10 cellular contexts compared by ENCODE assay signal in genomic region chr7:30476401-30477145, GRCh38. TPM values are rescaled to one million over a fixed set of nuclear protein-coding genes. Genes with fewer than 3 reads are reported as not detected.
DNase-seq lines count a peak whose midpoint lies in the region; ATAC-seq and TF ChIP-seq lines count a peak whose summit lies in the region.
"Had no signal": no experiment of that assay in that cellular context is flagged by ENCODE, and none has a peak within 500 bp of the region (broad histone marks: within the 10 kb centered on the region; RNA-seq: fewer than 3 reads in every experiment).

No MANE protein-coding gene starts in this region.

- peaks cover 6% of the 10 kb centered on the region; the same call in 1 of the 2 replicates for H3K9me1 ChIP-seq in IMR-90 (ENCODE audit: insufficient read depth, low read length)

- no peaks in the 10 kb centered on the region for H3K27me3 ChIP-seq in CD4-positive, alpha-beta T cell (ENCODE audit: control insufficient read depth, insufficient read depth, low read length)
- H3K27me3 ChIP-seq in IMR-90 (ENCODE audit: control insufficient read depth, insufficient read depth, low read length): no peaks in the 10 kb centered on the region
- no peaks in the 10 kb centered on the region for H3K27me3 ChIP-seq in mesenchymal stem cell (ENCODE audit: control insufficient read depth in 1 of 2, insufficient read depth in 1 of 2, low read length in 2 of 2)

- H4K8ac ChIP-seq in IMR-90 (ENCODE audit: low read depth in 2 of 2, low read length in 2 of 2) (no peak overlapping the region), mesenchymal stem cell (ENCODE audit: low read length) (no peak overlapping the region)

- no peak for TF ChIP-seq CTCF in CD4-positive, alpha-beta T cell (IDR thresholded peaks at IDR 0.05)
- no peak for TF ChIP-seq CTCF in IMR-90 (conservative IDR thresholded peaks at IDR 0.05; ENCODE audit: low read depth, low read length)

- H3K9ac ChIP-seq in IMR-90 (ENCODE audit: low read depth, low read length): no peak overlapping the region
- peak overlapping the region; percentile 93 for H3K9ac ChIP-seq in mesenchymal stem cell (ENCODE audit: low read length)

- no peak for TF ChIP-seq RAD21 in IMR-90 (IDR thresholded peaks at IDR 0.05; ENCODE audit: low read length)

- H3K14ac ChIP-seq in IMR-90 (replicated peaks; ENCODE audit: low read depth, low read length): no peak overlapping the region
- no peak overlapping the region for H3K14ac ChIP-seq in mesenchymal stem cell (ENCODE audit: low read length in 2 of 2)

- no peaks in the 10 kb centered on the region for H3K9me3 ChIP-seq in CD4-positive, alpha-beta T cell (ENCODE audit: control insufficient read depth, low read length)
- H3K9me3 ChIP-seq in IMR-90 (ENCODE audit: control insufficient read depth, insufficient read depth, low read length) (no peaks in the 10 kb centered on the region), T-helper 17 cell (ENCODE audit: control insufficient read depth, low read length, poor library complexity, severe bottlenecking) (no peaks in the 10 kb centered on the region), mesenchymal stem cell (ENCODE audit: control insufficient read depth, low read length) (no peaks in the 10 kb centered on the region)

- H3K4me3 Mint-ChIP-seq in CD4-positive, alpha-beta T cell: peak overlapping the region; percentile 84
- peak overlapping the region; percentile 60 for H3K4me3 Mint-ChIP-seq in T-helper 17 cell

- H4K91ac ChIP-seq in IMR-90 (ENCODE audit: insufficient read depth, low read depth, low read length) (no peak overlapping the region), mesenchymal stem cell (ENCODE audit: low read length) (no peak overlapping the region)

- H2AFZ ChIP-seq in IMR-90 (replicated peaks; ENCODE audit: low read length, poor library complexity): no peak overlapping the region
- no peak overlapping the region for H2AFZ ChIP-seq in mesenchymal stem cell (ENCODE audit: low read depth, low read length)

- peaks cover 15% of the 10 kb centered on the region for H3K36me3 Mint-ChIP-seq in CD4-positive, alpha-beta T cell (ENCODE audit: low read depth)
- peaks cover 4% of the 10 kb centered on the region for H3K36me3 Mint-ChIP-seq in T-helper 17 cell (ENCODE audit: low read depth)
- H3K36me3 Mint-ChIP-seq in activated naive CD4-positive, alpha-beta T cell treated with anti-CD3 and anti-CD28 coated beads, Interleukin-2, amount 50 U/mL, for 72 hours: peaks cover 8 to 38% of the 10 kb centered on the region in 2 donors

- H4K5ac ChIP-seq in IMR-90 (ENCODE audit: low read depth, low read length): no peak overlapping the region

- no peak overlapping the region for H2BK5ac ChIP-seq in IMR-90 (ENCODE audit: low read depth, low read length, poor library complexity, severe bottlenecking)
- no peak overlapping the region for H2BK5ac ChIP-seq in mesenchymal stem cell (ENCODE audit: low read depth, low read length, poor library complexity, severe bottlenecking)

- H3K27ac Mint-ChIP-seq in CD4-positive, alpha-beta T cell: peak overlapping the region; percentile 50
- peak overlapping the region; percentile 53 for H3K27ac Mint-ChIP-seq in T-helper 17 cell
- no peak overlapping the region for H3K27ac Mint-ChIP-seq in activated naive CD4-positive, alpha-beta T cell treated with anti-CD3 and anti-CD28 coated beads, Interleukin-2, amount 50 U/mL, for 72 hours

- no peak overlapping the region for H2BK12ac ChIP-seq in mesenchymal stem cell (ENCODE audit: low read length in 2 of 2)

- H3K4me1 ChIP-seq in IMR-90 (ENCODE audit: control insufficient read depth, insufficient read depth, low read length) (peaks cover 15% of the 10 kb centered on the region), mesenchymal stem cell (ENCODE audit: control insufficient read depth, insufficient read depth, low read depth, low read length) (peaks cover 6% of the 10 kb centered on the region)

- 87% methylated on average over 5 of the region's 11 CpGs; no CpG with 5 or more reads in 1 of the 2 experiments for WGBS in IMR-90 (ENCODE audit: extremely low coverage in 2 of 2, insufficient read length in 1 of 2), 2 experiments
- WGBS in mesenchymal stem cell: 98% methylated on average over 10 of the region's 11 CpGs

- no peak overlapping the region for H3K56ac ChIP-seq in IMR-90 (ENCODE audit: extremely low read depth, insufficient read depth, low read length)

- H2BK15ac ChIP-seq in IMR-90 (ENCODE audit: low read depth, low read length): no peak overlapping the region
- H2BK15ac ChIP-seq in mesenchymal stem cell (ENCODE audit: low read depth, poor library complexity, severe bottlenecking): no peak overlapping the region

- dilution Hi-C loops in IMR-90 (cut with HindIII; ENCODE audit: low sequenced_read_pairs, unreplicated experiment): no loop called here

- H2BK120ac ChIP-seq in IMR-90 (ENCODE audit: low read depth, low read length) (no peak overlapping the region), mesenchymal stem cell (ENCODE audit: low read depth, low read length) (no peak overlapping the region)

- CTCF ChIA-PET in CD4-positive, alpha-beta T cell (lab: Charles Lee): interaction anchor here (1.4 kb wide), 1 partner anchor 124 kb away, joined by 3 read pairs; no protein-coding TSS in a partner anchor
- CTCF ChIA-PET in IMR-90 (lab: Yijun Ruan, JAX): no interaction called here

- intact Hi-C loops in CD4-positive, alpha-beta T cell (cut with DNase I, micrococcal nuclease): loop anchor here in 1 of 2 experiments (10.0 kb wide), 1 partner anchor 192 kb away; the partner anchor contains the start of gene ZNRF2
- intact Hi-C loops in IMR-90 (cut with micrococcal nuclease): loop anchor here (5.0 kb wide), 1 partner anchor 314 kb away; no protein-coding TSS in a partner anchor

- H2BK20ac ChIP-seq in IMR-90 (ENCODE audit: low read depth, low read length): no peak overlapping the region

- in situ Hi-C loops in IMR-90 (cut with MboI; ENCODE audit: low sequenced_read_pairs): no loop called here

- H3K4me1 Mint-ChIP-seq in CD4-positive, alpha-beta T cell (ENCODE audit: low read depth): peaks cover 69% of the 10 kb centered on the region
- peaks cover 46% of the 10 kb centered on the region for H3K4me1 Mint-ChIP-seq in T-helper 17 cell

- H2AK5ac ChIP-seq in IMR-90 (ENCODE audit: low read depth, low read length) (no peak overlapping the region), mesenchymal stem cell (ENCODE audit: low read length, severe bottlenecking) (no peak overlapping the region)

- H3K23ac ChIP-seq in IMR-90 (ENCODE audit: low read depth, low read length) (0 out of 2 replicates have a peak overlapping the region, but pooled peaks have one; percentile 45), mesenchymal stem cell (ENCODE audit: low read length in 2 of 2) (no peak overlapping the region)

- no peaks in the 10 kb centered on the region for H3K9me3 Mint-ChIP-seq in CD4-positive, alpha-beta T cell
- peaks cover 0 to 4% of the 10 kb centered on the region in 2 donors for H3K9me3 Mint-ChIP-seq in activated naive CD4-positive, alpha-beta T cell treated with anti-CD3 and anti-CD28 coated beads, Interleukin-2, amount 50 U/mL, for 72 hours

- BruUV-seq in IMR-90 (replicated peaks; lab: Mats Ljungman, UMichigan): no TSS peak

- TF ChIP-seq POLR2A in IMR-90 (IDR thresholded peaks at IDR 0.05; ENCODE audit: low read depth, low read length): no peak

- H2AK9ac ChIP-seq in IMR-90 (replicated peaks; ENCODE audit: low read depth, low read length, poor library complexity): no peak overlapping the region

- no peak for ATAC-seq in CD4-positive, alpha-beta T cell (ENCODE audit: poor library complexity)
- ATAC-seq in IMR-90 (ENCODE audit: low read depth): no peak
- no peak for ATAC-seq in T-helper 17 cell
- no peak for ATAC-seq in HG03039 (IDR thresholded peaks at IDR 0.05; ENCODE audit: unreplicated experiment)
- ATAC-seq in GM19023 (IDR thresholded peaks at IDR 0.05; ENCODE audit: unreplicated experiment): no peak
- no peak for ATAC-seq in GM21529 (IDR thresholded peaks at IDR 0.05; ENCODE audit: unreplicated experiment)
- no peak for ATAC-seq in activated naive CD4-positive, alpha-beta T cell treated with anti-CD3 and anti-CD28 coated beads, Interleukin-2, amount 50 U/mL, for 72 hours

- H3K79me1 ChIP-seq in IMR-90 (ENCODE audit: low read depth in 1 of 2, low read length in 2 of 2) (peaks cover 13 to 52% of the 10 kb centered on the region in 2 experiments), mesenchymal stem cell (replicated peaks; ENCODE audit: low read length, poor library complexity, severe bottlenecking) (peaks cover 29% of the 10 kb centered on the region)

- H3K4ac ChIP-seq in IMR-90 (ENCODE audit: low read depth, low read length) (no peak overlapping the region), mesenchymal stem cell (ENCODE audit: low read depth in 1 of 2, low read length in 2 of 2) (no peak overlapping the region)

- no peaks in the 10 kb centered on the region; the same call in 1 of the 2 replicates for H4K20me1 ChIP-seq in IMR-90 (ENCODE audit: insufficient read depth, low read length)

- H3K4me3 ChIP-seq in IMR-90 (ENCODE audit: insufficient read depth, low read depth, low read length) (no peak overlapping the region), mesenchymal stem cell (ENCODE audit: insufficient read depth in 1 of 2, low read depth in 1 of 2, low read length in 2 of 2) (peak overlapping the region in 1 of 2 experiments; percentile 91)

- no peaks in the 10 kb centered on the region for H3K27me3 Mint-ChIP-seq in CD4-positive, alpha-beta T cell
- H3K27me3 Mint-ChIP-seq in T-helper 17 cell: no peaks in the 10 kb centered on the region

- no peak overlapping the region for H3K4me2 ChIP-seq in IMR-90 (ENCODE audit: low read depth, low read length)
- no peak overlapping the region for H3K4me2 ChIP-seq in mesenchymal stem cell (ENCODE audit: low read length, poor library complexity, severe bottlenecking)

- H3K18ac ChIP-seq in IMR-90 (ENCODE audit: low read depth, low read length) (no peak overlapping the region), mesenchymal stem cell (ENCODE audit: low read depth in 1 of 2, low read length in 2 of 2) (no peak overlapping the region)

- POLR2A ChIA-PET in CD4-positive, alpha-beta T cell (lab: Charles Lee): interaction anchor here (1.7 kb wide), 1 partner anchor 31 kb away, joined by 5 read pairs; no protein-coding TSS in a partner anchor
- POLR2A ChIA-PET in IMR-90 (lab: Charles Lee; ENCODE audit: unreplicated experiment): no interaction called here

- no peaks in the 10 kb centered on the region for H3K36me3 ChIP-seq in IMR-90 (ENCODE audit: control insufficient read depth, insufficient read depth, low read length)
- peaks cover 0 to 3% of the 10 kb centered on the region in 2 experiments for H3K36me3 ChIP-seq in mesenchymal stem cell (ENCODE audit: control insufficient read depth in 1 of 2, insufficient read depth in 2 of 2, low read depth in 1 of 2, low read length in 2 of 2)

- H3K27ac ChIP-seq in CD4-positive, alpha-beta T cell (ENCODE audit: low read depth, low read length): no peak overlapping the region
- H3K27ac ChIP-seq in IMR-90 (ENCODE audit: insufficient read depth, low read length) (no peak overlapping the region), mesenchymal stem cell (ENCODE audit: low read length, poor library complexity, severe bottlenecking) (no peak overlapping the region)

- DNase-seq in CD4-positive, alpha-beta T cell: no peak
- no peak for DNase-seq in IMR-90
- DNase-seq in T-helper 17 cell: no peak
- no peak for DNase-seq in mesenchymal stem cell
- no peak for DNase-seq in activated naive CD4-positive, alpha-beta T cell treated with anti-CD3 and anti-CD28 coated beads, Interleukin-2, amount 50 U/mL, for 72 hours (ENCODE audit: low spot score in 2 of 2)
- DNase-seq: activated CD4-positive, alpha-beta T cell treated with anti-CD3 and anti-CD28 coated beads, Interleukin-2, amount 50 U/mL, for 1 hour; NCI-H1048 had no signal

RNA-seq across cellular contexts. Expression of gene NOD1, which starts 2.0 kb away (rescaled TPM):
- 10 to 100 TPM; 11.6 to 12.6 TPM for total RNA-seq in CD4-positive, alpha-beta T cell
- total RNA-seq in IMR-90 (2012; rRNA removed): 1.4 and 1.8 TPM in 2 replicates
- 2.7 and 3.0 TPM in 2 replicates for polyA plus RNA-seq in IMR-90 (2012; rRNA removed)
- polyA plus RNA-seq in IMR-90 (2012; cell fraction: cytosol; rRNA removed): 1.3 and 1.4 TPM in 2 replicates
- 5.8 and 9.5 TPM in 2 replicates for polyA plus RNA-seq in IMR-90 (2012; cell fraction: nucleus; rRNA removed; ENCODE audit: low replicate concordance)
- total RNA-seq in T-helper 17 cell: 10 to 100 TPM; 15.7 to 18.9 TPM
- 1.1 TPM for polyA plus RNA-seq in mesenchymal stem cell (2013, experiment 1 of 2)
- 1.1 TPM for polyA plus RNA-seq in mesenchymal stem cell (2013, experiment 2 of 2)
- 10 to 100 TPM in 1 of 2 donors, 1 to 10 TPM in 1; 8.2 to 17.2 TPM for total RNA-seq in activated naive CD4-positive, alpha-beta T cell treated with anti-CD3 and anti-CD28 coated beads, Interleukin-2, amount 50 U/mL, for 72 hours

RNA-seq across cellular contexts. Expression of gene GGCT, which starts 28.1 kb away (rescaled TPM):
- 1 to 10 TPM; 6.3 to 6.6 TPM for total RNA-seq in CD4-positive, alpha-beta T cell
- 12.0 and 17.5 TPM in 2 replicates for total RNA-seq in IMR-90 (2012; rRNA removed)
- polyA plus RNA-seq in IMR-90 (2012; rRNA removed): 18.6 and 19.1 TPM in 2 replicates
- 12.4 and 17.8 TPM in 2 replicates for polyA plus RNA-seq in IMR-90 (2012; cell fraction: cytosol; rRNA removed)
- polyA plus RNA-seq in IMR-90 (2012; cell fraction: nucleus; rRNA removed; ENCODE audit: low replicate concordance): 3.6 and 4.5 TPM in 2 replicates
- total RNA-seq in T-helper 17 cell: 1 to 10 TPM; 8.4 to 9.6 TPM
- 15.7 TPM for polyA plus RNA-seq in mesenchymal stem cell (2013, experiment 1 of 2)
- polyA plus RNA-seq in mesenchymal stem cell (2013, experiment 2 of 2): 15.0 TPM
- total RNA-seq in activated naive CD4-positive, alpha-beta T cell treated with anti-CD3 and anti-CD28 coated beads, Interleukin-2, amount 50 U/mL, for 72 hours: 10 to 100 TPM; 69.3 to 72.9 TPM

Comparison
In these comparisons a context has a peak if more than half of its experiments do, and no peak if none do; other contexts are left out.
1. H3K27ac Mint-ChIP-seq: peak in CD4-positive, alpha-beta T cell (single experiment) and T-helper 17 cell (single experiment); none in activated naive CD4-positive, alpha-beta T cell treated with anti-CD3 and anti-CD28 coated beads, Interleukin-2, amount 50 U/mL, for 72 hours (0 of 2).